7 cellular contexts compared by ENCODE assay signal in the genomic region with DNA sequence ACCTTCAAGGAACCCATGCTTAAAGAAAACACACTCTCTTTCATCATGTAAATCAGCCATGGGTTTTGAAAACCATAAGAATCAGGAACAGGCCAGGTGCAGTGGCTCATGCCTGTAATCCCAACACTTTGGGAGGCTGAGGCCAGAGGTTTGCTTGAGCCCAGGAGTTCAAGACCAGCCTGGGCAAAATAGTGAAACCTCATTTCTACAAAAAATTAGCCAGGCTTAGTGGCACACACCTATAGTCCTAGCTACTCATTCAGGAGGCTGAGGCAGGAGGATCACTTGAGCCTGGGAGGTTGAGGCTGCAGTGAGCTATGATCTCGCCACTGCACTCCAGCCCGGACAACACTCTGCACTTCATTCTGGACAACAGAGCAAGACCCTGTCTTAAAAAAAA. TPM values are rescaled to one million over a fixed set of nuclear protein-coding genes. Genes with fewer than 3 reads are reported as not detected.
A peak's percentile ranks its signal among the peaks of the same experiment; 100 is the strongest.
DNase-seq lines count a peak whose midpoint lies in the region; ATAC-seq, FAIRE-seq and TF ChIP-seq lines count a peak whose summit lies in the region.
"Not testable (repeated sequence)": the region's sequence is repeated elsewhere in the genome, so short reads cannot be mapped to it uniquely, and the experiment has no call there.

No MANE protein-coding gene starts in this region.

- H3K36me3 ChIP-seq in IMR-90 (ENCODE audit: control insufficient read depth, insufficient read depth, low read length); keratinocyte (ENCODE audit: control insufficient read depth in 2 of 2, extremely low read depth in 1 of 2, insufficient read depth in 2 of 2, low read length in 2 of 2); neural progenitor cell: not testable (repeated sequence)

- H2AK9ac ChIP-seq in IMR-90 (replicated peaks; ENCODE audit: low read depth, low read length, poor library complexity) = not testable (repeated sequence)

- H3K9ac ChIP-seq in IMR-90 (ENCODE audit: low read depth, low read length); keratinocyte (ENCODE audit: control insufficient read depth, extremely low read depth, insufficient read depth, low read length); neural progenitor cell: not testable (repeated sequence)

- CTCF ChIA-PET in IMR-90 (lab: Yijun Ruan, JAX) = not testable (repeated sequence)
- CTCF ChIA-PET in RWPE1 (lab: Yijun Ruan, JAX) = interaction anchor here (0.5 kb wide), 1 partner anchor 964 kb away, joined by 3 read pairs; no protein-coding TSS in a partner anchor
- CTCF ChIA-PET in MCF 10A (lab: Yijun Ruan, JAX) = interaction anchor here (1.1 to 2.6 kb wide), 3 partner anchors 9 to 133 kb away, joined by 4 to 9 read pairs (median 6); no protein-coding TSS in a partner anchor

- not testable (repeated sequence) for FAIRE-seq in keratinocyte (lab: Jason Lieb, UNC)

- H3F3A ChIP-seq in neural progenitor cell (ENCODE audit: low read depth) = not testable (repeated sequence)

- peak overlapping the region; percentile 31; the same call in 1 of the 2 replicates for H3K23ac ChIP-seq in IMR-90 (ENCODE audit: low read depth, low read length)

- not testable (repeated sequence) for TF ChIP-seq CTCF in IMR-90 (conservative IDR thresholded peaks at IDR 0.05; ENCODE audit: low read depth, low read length); RWPE1 (conservative IDR thresholded peaks at IDR 0.05; ENCODE audit: low read depth); MCF 10A (IDR thresholded peaks at IDR 0.05; ENCODE audit: unreplicated experiment); keratinocyte (optimal IDR thresholded peaks at IDR 0.05 in 1 of 3, IDR thresholded peaks at IDR 0.05 in 1 of 3, conservative IDR thresholded peaks at IDR 0.05 in 1 of 3; ENCODE audit: extremely low read depth in 1 of 3, insufficient read depth in 2 of 3, low read length in 3 of 3); neural progenitor cell (IDR thresholded peaks at IDR 0.05); type B pancreatic cell (conservative IDR thresholded peaks at IDR 0.05)

- peak overlapping the region; percentile 17 for H2BK5ac ChIP-seq in IMR-90 (ENCODE audit: low read depth, low read length, poor library complexity, severe bottlenecking)

- not testable (repeated sequence) for H3K79me2 ChIP-seq in keratinocyte (ENCODE audit: control insufficient read depth, insufficient read depth, low read length); neural progenitor cell (ENCODE audit: low read depth)

- H4K5ac ChIP-seq in IMR-90 (ENCODE audit: low read depth, low read length) = not testable (repeated sequence)

- H3K9me3 Mint-ChIP-seq in MCF 10A (ENCODE audit: unreplicated experiment); memory B cell; neural progenitor cell; type B pancreatic cell: not testable (repeated sequence)

- dilution Hi-C loops in IMR-90 (cut with HindIII; ENCODE audit: low sequenced_read_pairs, unreplicated experiment); keratinocyte (cut with MboI; ENCODE audit: extremely low pct_ligation_motif_present, low sequenced_read_pairs): not testable (repeated sequence)

- not testable (repeated sequence) for H3K4me3 Mint-ChIP-seq in MCF 10A (ENCODE audit: unreplicated experiment); memory B cell; neural progenitor cell; type B pancreatic cell

- H3K4me3 ChIP-seq in IMR-90 (ENCODE audit: insufficient read depth, low read depth, low read length); keratinocyte (ENCODE audit: control insufficient read depth in 2 of 3, extremely low read depth in 1 of 3, insufficient read depth in 2 of 3, low read depth in 1 of 3, low read length in 3 of 3); neural progenitor cell: not testable (repeated sequence)

- DNase-seq in IMR-90; RWPE1 (ENCODE audit: low spot score); MCF 10A (ENCODE audit: unreplicated experiment); keratinocyte (ENCODE audit: low read depth, low spot score); memory B cell (ENCODE audit: low spot score in 2 of 2); neural progenitor cell (ENCODE audit: low spot score); type B pancreatic cell (ENCODE audit: extremely low spot score, unreplicated experiment): not testable (repeated sequence)

- peak overlapping the region; percentile 12; the same call in 1 of the 2 replicates for H3K18ac ChIP-seq in IMR-90 (ENCODE audit: low read depth, low read length)

- not testable (repeated sequence) for H3K27me3 Mint-ChIP-seq in MCF 10A (ENCODE audit: insufficient read depth, unreplicated experiment); memory B cell; neural progenitor cell (ENCODE audit: insufficient read depth, low read depth); type B pancreatic cell

- H3K9me1 ChIP-seq in IMR-90 (ENCODE audit: insufficient read depth, low read length) = peaks cover 19% of the 10 kb centered on the region
- H3K9me1 ChIP-seq in keratinocyte (ENCODE audit: control insufficient read depth, extremely low read depth, insufficient read depth, low read length) = not testable (repeated sequence)

- in situ Hi-C loops in IMR-90 (cut with MboI; ENCODE audit: low sequenced_read_pairs) = not testable (repeated sequence)

- not testable (repeated sequence) for H4K20me1 ChIP-seq in IMR-90 (ENCODE audit: insufficient read depth, low read length); keratinocyte (ENCODE audit: control insufficient read depth, extremely low read depth, insufficient read depth, low read length); neural progenitor cell (ENCODE audit: low read depth)

- H2BK120ac ChIP-seq in IMR-90 (ENCODE audit: low read depth, low read length) = peak overlapping the region; percentile 64; the same call in 1 of the 2 replicates

- H3K4me2 ChIP-seq in IMR-90 (ENCODE audit: low read depth, low read length); keratinocyte (ENCODE audit: control insufficient read depth, extremely low read depth, insufficient read depth, low read depth, low read length); neural progenitor cell: not testable (repeated sequence)

- peak overlapping the region; percentile 86; the same call in 2 of the 3 replicates for H2BK15ac ChIP-seq in IMR-90 (ENCODE audit: low read depth, low read length)

- POLR2A ChIA-PET in IMR-90 (lab: Charles Lee; ENCODE audit: unreplicated experiment); RWPE1 (lab: Yijun Ruan, JAX; ENCODE audit: low non-redundant PET): not testable (repeated sequence)
- POLR2A ChIA-PET in MCF 10A (lab: Yijun Ruan, JAX) = interaction anchor here (0.6 to 8.4 kb wide), 8 partner anchors 9 to 95 kb away, joined by 3 to 163 read pairs (median 5); partner anchors contain the start of gene SHLD1

- TF ChIP-seq RAD21 in IMR-90 (IDR thresholded peaks at IDR 0.05; ENCODE audit: low read length) = not testable (repeated sequence)

- peak overlapping the region in 1 of 2 experiments; percentile 32; a peak in 1 of 4 replicates for H4K8ac ChIP-seq in IMR-90 (ENCODE audit: low read depth in 2 of 2, low read length in 2 of 2)

- H4K91ac ChIP-seq in IMR-90 (ENCODE audit: insufficient read depth, low read depth, low read length) = peak overlapping the region; percentile 72

- H3K9me3 ChIP-seq in IMR-90 (ENCODE audit: control insufficient read depth, insufficient read depth, low read length); keratinocyte (ENCODE audit: control insufficient read depth, low read depth, low read length); neural progenitor cell (ENCODE audit: low read depth): not testable (repeated sequence)

- intact Hi-C loops in IMR-90 (cut with micrococcal nuclease) = loop anchor here (5.0 kb wide), 1 partner anchor 42 kb away; no protein-coding TSS in a partner anchor
- intact Hi-C loops in MCF 10A (cut with micrococcal nuclease) = not testable (repeated sequence)

- H3K27ac Mint-ChIP-seq in MCF 10A (ENCODE audit: low read depth, unreplicated experiment) (peak overlapping the region; percentile 47), memory B cell (peak overlapping the region; percentile 76), neural progenitor cell (peak overlapping the region; percentile 2), type B pancreatic cell (peak overlapping the region; percentile 43)

- not testable (repeated sequence) for H3K79me1 ChIP-seq in IMR-90 (ENCODE audit: low read depth in 1 of 2, low read length in 2 of 2)

- H3K27ac ChIP-seq in IMR-90 (ENCODE audit: insufficient read depth, low read length); neural progenitor cell: not testable (repeated sequence)
- H3K27ac ChIP-seq in RWPE1 (peak overlapping the region; percentile 99), keratinocyte (ENCODE audit: control insufficient read depth, insufficient read depth, low read length) (peak overlapping the region; percentile 2)

- not testable (repeated sequence) for H2AFZ ChIP-seq in IMR-90 (replicated peaks; ENCODE audit: low read length, poor library complexity); keratinocyte (ENCODE audit: control insufficient read depth, low read length); neural progenitor cell (replicated peaks)

- peaks cover 30% of the 10 kb centered on the region for H3K4me1 ChIP-seq in IMR-90 (ENCODE audit: control insufficient read depth, insufficient read depth, low read length)
- peaks cover 40% of the 10 kb centered on the region for H3K4me1 ChIP-seq in keratinocyte (ENCODE audit: control insufficient read depth, extremely low read depth, insufficient read depth, low read length)
- H3K4me1 ChIP-seq in neural progenitor cell = not testable (repeated sequence)

- no CpG with 5 or more reads among the region's 2 CpGs for WGBS in IMR-90 (ENCODE audit: extremely low coverage in 2 of 2, insufficient read length in 1 of 2), 2 experiments

- H2BK20ac ChIP-seq in IMR-90 (ENCODE audit: low read depth, low read length) = peak overlapping the region; percentile 42; the same call in 1 of the 2 replicates

- ATAC-seq in IMR-90 (ENCODE audit: low read depth); memory B cell (ENCODE audit: low read depth): not testable (repeated sequence)

- H2AK5ac ChIP-seq in IMR-90 (ENCODE audit: low read depth, low read length) = peak overlapping the region; percentile 80

- not testable (repeated sequence) for H3K14ac ChIP-seq in IMR-90 (replicated peaks; ENCODE audit: low read depth, low read length)

- H3K4me1 Mint-ChIP-seq in MCF 10A (ENCODE audit: insufficient read depth, unreplicated experiment) = peaks cover 53% of the 10 kb centered on the region
- peaks cover 50% of the 10 kb centered on the region for H3K4me1 Mint-ChIP-seq in memory B cell
- H3K4me1 Mint-ChIP-seq in neural progenitor cell = peaks cover 21% of the 10 kb centered on the region
- H3K4me1 Mint-ChIP-seq in type B pancreatic cell (ENCODE audit: unreplicated experiment) = peaks cover 23% of the 10 kb centered on the region

- not testable (repeated sequence) for H3K36me3 Mint-ChIP-seq in MCF 10A (ENCODE audit: insufficient read depth, unreplicated experiment); memory B cell; neural progenitor cell; type B pancreatic cell

- peak overlapping the region; percentile 39; the same call in 1 of the 2 replicates for H3K4ac ChIP-seq in IMR-90 (ENCODE audit: low read depth, low read length)

- not testable (repeated sequence) for BruUV-seq in IMR-90 (replicated peaks; lab: Mats Ljungman, UMichigan)
- TSS peak; percentile 52 for BruUV-seq in MCF 10A (replicated peaks; lab: Mats Ljungman, UMichigan)

- not testable (repeated sequence) for H3K27me3 ChIP-seq in IMR-90 (ENCODE audit: control insufficient read depth, insufficient read depth, low read length); keratinocyte (ENCODE audit: control insufficient read depth, extremely low read depth, insufficient read depth, low read length); neural progenitor cell

- H3K56ac ChIP-seq in IMR-90 (ENCODE audit: extremely low read depth, insufficient read depth, low read length) = not testable (repeated sequence)

- TF ChIP-seq POLR2A in IMR-90 (IDR thresholded peaks at IDR 0.05; ENCODE audit: low read depth, low read length) = not testable (repeated sequence)

RNA-seq across cellular contexts. Expression of gene GPCPD1, which starts 44.9 kb away (rescaled TPM):
- total RNA-seq in IMR-90 (2012; rRNA removed) = 10.8 and 15.6 TPM in 2 replicates
- polyA plus RNA-seq in IMR-90 (2012; rRNA removed) = 7.3 and 9.5 TPM in 2 replicates
- 1.3 and 1.7 TPM in 2 replicates for polyA plus RNA-seq in IMR-90 (2012; cell fraction: cytosol; rRNA removed)
- 4.9 and 39.2 TPM in 2 replicates for polyA plus RNA-seq in IMR-90 (2012; cell fraction: nucleus; rRNA removed; ENCODE audit: low replicate concordance)
- total RNA-seq in MCF 10A (2022) = 35.4 and 63.8 TPM in 2 replicates
- polyA plus RNA-seq in keratinocyte = 6.5 to 23.4 TPM (median 17.7 TPM) in 3 replicates
- polyA plus RNA-seq in keratinocyte (2011; ENCODE audit: low read depth) = 45.1 TPM
- polyA plus RNA-seq in keratinocyte (2011; cell fraction: cytosol; rRNA removed) = 6.9 and 12.9 TPM in 2 replicates
- polyA plus RNA-seq in keratinocyte (2011; cell fraction: nucleus; rRNA removed) = 22.7 and 28.5 TPM in 2 replicates
- polyA plus RNA-seq in keratinocyte (2012; ENCODE audit: low replicate concordance) = 7.1 and 19.9 TPM in 2 replicates
- polyA minus RNA-seq in keratinocyte = 7.6 to 11.9 TPM (median 7.7 TPM) in 3 replicates
- polyA minus RNA-seq in keratinocyte (2011; cell fraction: cytosol; rRNA and poly(A)+ RNA removed) = 5.4 TPM
- polyA minus RNA-seq in keratinocyte (2011; cell fraction: nucleus; rRNA and poly(A)+ RNA removed) = 10.9 and 20.9 TPM in 2 replicates
- total RNA-seq in neural progenitor cell (ENCODE audit: low replicate concordance) = 33.3 and 57.3 TPM in 2 replicates
- total RNA-seq in type B pancreatic cell (ENCODE audit: low replicate concordance) = 31.0 and 37.5 TPM in 2 replicates

Comparison
In these comparisons a context has a peak if more than half of its experiments do, and no peak if none do; other contexts are left out.
1. H3K27ac Mint-ChIP-seq: peak in every context shown above with its lines; median percentile 76 in memory B cell; 47 in MCF 10A; 43 in type B pancreatic cell; 2 in neural progenitor cell.